31 cellular contexts compared by ENCODE assay signal in genomic region chr2:177317443-177317842, GRCh38.
"Had no signal": no experiment of that assay in that cellular context is flagged by ENCODE, and none has a peak within 500 bp of the region (broad histone marks: within the 10 kb centered on the region; RNA-seq: fewer than 3 reads in every experiment).

No MANE protein-coding gene starts in this region.

- DNase-seq: activated CD4-positive, alpha-beta memory T cell treated with anti-CD3 and anti-CD28 coated beads, Interleukin-2, amount 10 ng/mL, durations not matched to agents 7 days and 5 days; activated CD4-positive, alpha-beta T cell treated with anti-CD3 and anti-CD28 coated beads for 1 hour; activated CD4-positive, alpha-beta T cell treated with anti-CD3 and anti-CD28 coated beads for 48 hours; activated CD4-positive, CD25-positive, alpha-beta regulatory T cell; activated CD8-positive, alpha-beta memory T cell treated with anti-CD3 and anti-CD28 coated beads for 24 hours; activated CD8-positive, alpha-beta memory T cell treated with anti-CD3 and anti-CD28 coated beads, Interleukin-2, amount 10 ng/mL, durations not matched to agents 7 days and 5 days; activated CD8-positive, alpha-beta memory T cell treated with anti-CD3 and anti-CD28 coated beads, Interleukin-2, amount 50 U/mL, for 48 hours; activated effector memory CD4-positive, alpha-beta T cell treated with anti-CD3 and anti-CD28 coated beads, Interleukin-2, amount 50 U/mL, for 16 hours; activated naive CD4-positive, alpha-beta T cell treated with Interleukin-2 at 50 U/mL for 16 hours; activated T-cell treated with anti-CD3 and anti-CD28 coated beads, Interleukin-2, amount 50 U/mL, for 72 hours; adrenal gland; caudate nucleus; Karpas-422; KBM-7; MG63; MV-4-11; NCI-H1092; NCI-H1436 treated with DMSO at 0.1 percent for 48 hours; NCI-H1694 treated with DMSO at 0.1 percent for 48 hours; NCI-H2029; NCI-H345; NCI-H524 treated with DMSO at 0.1 percent for 48 hours; SHP77; SJCRH30; T1000; WERI-Rb-1 had no signal

- H3K36me3 ChIP-seq: adrenal gland, MG63, SJCRH30, WERI-Rb-1 had no signal

- FAIRE-seq: bronchial epithelial cell had no signal

- H3K27ac ChIP-seq: adrenal gland, SJCRH30, SK-N-MC, WERI-Rb-1 had no signal

- H3K4me3 ChIP-seq: adrenal gland, MG63, SJCRH30, SK-N-MC had no signal

- H3K27me3 ChIP-seq: adrenal gland, MG63, SJCRH30 had no signal

- ATAC-seq: activated CD8-positive, alpha-beta memory T cell treated with anti-CD3 and anti-CD28 coated beads, Interleukin-2, amount 10 ng/mL, durations not matched to agents 7 days and 5 days; activated naive CD4-positive, alpha-beta T cell treated with anti-CD3 and anti-CD28 coated beads, Interleukin-2, amount 50 U/mL, for 72 hours; activated T-cell treated with anti-CD3 and anti-CD28 coated beads, Interleukin-2, amount 50 U/mL, for 72 hours; activated T-helper 17 cell treated with anti-CD3 and anti-CD28 coated beads, Interleukin-2, amount 50 U/mL, for 72 hours; Panc1 had no signal

- H3K4me1 ChIP-seq: adrenal gland, SJCRH30 had no signal

- H3K9me3 ChIP-seq: adrenal gland, MG63, SJCRH30 had no signal
